27 cellular contexts compared by ENCODE assay signal in the genomic region with DNA sequence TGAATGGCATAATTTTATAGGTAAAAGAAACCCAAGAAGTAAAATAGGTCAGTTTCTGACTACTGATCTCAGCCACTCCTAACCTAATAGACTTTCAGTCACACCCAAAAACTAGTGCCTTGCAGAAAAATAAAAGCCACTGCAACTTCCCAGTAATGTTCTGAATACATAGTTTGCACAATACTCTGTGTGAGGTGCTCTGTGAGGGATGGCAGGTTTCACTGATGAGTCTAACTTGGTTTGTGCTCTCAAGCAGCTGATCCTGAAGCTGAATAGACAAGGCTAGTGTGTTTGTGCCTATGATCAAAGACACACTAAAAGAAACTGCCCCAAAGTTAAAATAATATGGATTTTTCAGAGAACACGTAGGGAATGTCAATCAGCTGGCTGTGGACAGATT.
"Had no signal": no experiment of that assay in that cellular context is flagged by ENCODE, and none has a peak within 500 bp of the region (broad histone marks: within the 10 kb centered on the region; RNA-seq: fewer than 3 reads in every experiment).

No MANE protein-coding gene starts in this region.

- H3K27me3 ChIP-seq: left lung, neural progenitor cell, neutrophil, right atrium auricular region, right lobe of liver, tibial nerve, upper lobe of left lung, vagina had no signal

- H3K79me2 ChIP-seq: parathyroid adenoma had no signal

- H3K4me1 ChIP-seq: left lung, neural progenitor cell, parathyroid adenoma, psoas muscle, right atrium auricular region, right lobe of liver, tibial nerve, upper lobe of left lung, vagina had no signal

- H3K9ac ChIP-seq: neural progenitor cell, parathyroid adenoma had no signal

- ATAC-seq: left colon; left lung; natural killer cell; psoas muscle; right lobe of liver; stimulated activated memory B cell treated with anti-CD40 and anti-IgM and Interleukin-4, amounts not matched to agents 10 μg/mL and 1 μg/mL and 100 μg/mL, for 72 hours; stimulated activated naive CD8-positive, alpha-beta T cell treated with anti-CD3 and anti-CD28 coated beads, Interleukin-15, amount 100 ng/mL, for 72 hours had no signal

- H3K4me2 ChIP-seq: neural progenitor cell, smooth muscle cell had no signal

- H3K4me3 ChIP-seq: left lung, lung, neural progenitor cell, psoas muscle, right atrium auricular region, right lobe of liver, smooth muscle cell, tibial nerve, upper lobe of left lung, vagina had no signal

- H3K9me3 ChIP-seq: left lung, neutrophil, psoas muscle, right atrium auricular region, right lobe of liver, tibial nerve, upper lobe of left lung, vagina had no signal

- H3K27ac ChIP-seq: left lung, neural progenitor cell, neutrophil, parathyroid adenoma, psoas muscle, right atrium auricular region, right lobe of liver, tibial nerve, upper lobe of left lung, vagina had no signal

- DNase-seq: kidney glomerular epithelial cell; left colon; left lung; mesendoderm; naive B cell; natural killer cell; nephron progenitor cell; occipital lobe; psoas muscle; right lobe of liver; stimulated activated CD4-positive, alpha-beta T cell treated with anti-CD3 and anti-CD28 coated beads, Interleukin-1b, Interleukin-23, amount 100 ng/mL, for 48 hours; stimulated activated CD4-positive, alpha-beta T cell treated with anti-CD3 and anti-CD28 coated beads, Interleukin-2, amount 100 ng/mL, for 48 hours; stimulated activated CD4-positive, alpha-beta T cell treated with anti-CD3 and anti-CD28 coated beads, Interleukin-4, amount 100 ng/mL, for 4 hours; stimulated activated CD8-positive, alpha-beta memory T cell treated with anti-CD3 and anti-CD28 coated beads, Interleukin-4, amount 100 ng/mL, for 48 hours; stimulated activated naive CD4-positive, alpha-beta T cell treated with Interleukin-2 at 50 U/mL for 16 hours; stimulated activated naive CD8-positive, alpha-beta T cell treated with anti-CD3 and anti-CD28 coated beads, Interleukin-15, amount 100 ng/mL, for 72 hours; substantia nigra; upper lobe of left lung had no signal

- H3K36me3 ChIP-seq: left lung, neural progenitor cell, neutrophil, right atrium auricular region, right lobe of liver, tibial nerve, upper lobe of left lung, vagina had no signal

- H2AFZ ChIP-seq: neural progenitor cell, parathyroid adenoma had no signal
